8 cellular contexts compared by ENCODE assay signal in the genomic region with DNA sequence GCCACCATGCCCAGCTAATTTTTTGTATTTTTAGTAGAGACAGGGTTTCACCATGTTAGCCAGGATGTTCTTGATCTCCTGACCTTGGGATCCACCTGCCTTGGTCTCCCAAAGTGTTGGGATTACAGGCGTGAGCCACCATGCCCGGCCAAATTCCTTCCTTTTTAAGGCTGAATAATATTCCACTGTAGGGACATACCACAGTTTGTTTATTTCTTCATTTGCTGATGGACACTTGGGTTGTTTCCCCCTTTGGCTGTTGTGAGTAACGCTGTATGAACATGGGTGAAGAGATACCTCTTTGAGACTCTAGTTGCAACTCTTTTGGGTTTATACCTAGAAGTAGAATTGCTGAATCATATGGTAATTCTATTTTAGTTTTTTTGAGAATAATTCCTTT. TPM values are rescaled to one million over a fixed set of nuclear protein-coding genes. Genes with fewer than 3 reads are reported as not detected.
"Had no signal": no experiment of that assay in that cellular context is flagged by ENCODE, and none has a peak within 500 bp of the region (broad histone marks: within the 10 kb centered on the region; RNA-seq: fewer than 3 reads in every experiment).

No MANE protein-coding gene starts in this region.

- ATAC-seq: GM12878 had no signal

- H3K4me3 ChIP-seq: GM12878 had no signal

- FAIRE-seq: G401.6, GM12878, GM12891, GM12892, GM18507, GM19239 had no signal

- DNase-seq: GDM1, GF-D8 had no signal

RNA-seq across cellular contexts. Expression of gene MGAT5B, which starts 13.1 kb away (rescaled TPM):
- polyA plus RNA-seq: GM12878 had no signal
